In the genomic region with DNA sequence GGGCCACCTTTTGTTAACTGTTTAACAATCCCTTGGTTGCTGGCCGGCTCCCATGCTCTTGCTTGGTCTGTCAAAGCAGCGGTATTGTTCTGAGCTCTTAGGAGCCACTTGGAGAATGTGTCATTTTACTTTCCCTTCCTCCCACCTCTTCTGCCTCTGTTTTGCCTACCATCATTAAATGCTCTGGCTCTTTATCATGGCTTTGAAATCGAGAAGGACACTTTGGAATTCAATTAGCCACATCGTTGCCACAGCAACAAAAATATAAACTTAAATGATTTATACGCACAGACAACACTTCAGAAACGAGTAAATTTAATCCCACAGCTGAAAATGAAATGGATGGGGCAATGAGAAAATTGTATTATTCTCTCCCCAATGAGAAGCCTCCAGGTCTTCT, we compare ENCODE assay signal across 25 cellular contexts.
"Had no signal": no experiment of that assay in that cellular context is flagged by ENCODE, and none has a peak within 500 bp of the region (broad histone marks: within the 10 kb centered on the region; RNA-seq: fewer than 3 reads in every experiment).

No MANE protein-coding gene starts in this region.

- H3K9ac ChIP-seq: KMS-11 had no signal

- ATAC-seq: activated T-cell treated with anti-CD3 and anti-CD28 coated beads, Interleukin-2, amount 50 U/mL, for 4 hours; activated T-helper 17 cell treated with anti-CD3 and anti-CD28 coated beads, Interleukin-2, amount 50 U/mL, for 72 hours; T-cell had no signal

- H3K4me2 ChIP-seq: KMS-11 had no signal

- H3K9me3 ChIP-seq: MG63 had no signal

- H3K27me3 ChIP-seq: brain microvascular endothelial cell, cardiac muscle cell, MG63 had no signal

- H3K36me3 ChIP-seq: brain microvascular endothelial cell, cardiac muscle cell, MG63 had no signal

- DNase-seq: activated CD4-positive, alpha-beta memory T cell treated with anti-CD3 and anti-CD28 coated beads for 36 hours; activated CD4-positive, alpha-beta T cell treated with anti-CD3 and anti-CD28 coated beads, Interleukin-2, amount 10 ng/mL, durations not matched to agents 7 days and 5 days; activated CD4-positive, CD25-positive, alpha-beta regulatory T cell; activated CD8-positive, alpha-beta memory T cell treated with anti-CD3 and anti-CD28 coated beads for 24 hours; activated gamma-delta T cell; activated naive CD4-positive, alpha-beta T cell treated with anti-CD3 and anti-CD28 coated beads for 36 hours; activated T-cell treated with anti-CD3 and anti-CD28 coated beads, Interleukin-2, amount 50 U/mL, for 4 hours; amygdala; brain microvascular endothelial cell; MG63; MV-4-11; NCI-H1092 treated with DMSO at 0.1 percent for 48 hours; NCI-H1436 treated with DMSO at 0.1 percent for 48 hours; NCI-H1930; NCI-H226; NCI-H524 treated with DMSO at 0.1 percent for 48 hours; NCI-H748 treated with DMSO at 0.1 percent for 48 hours; SIG-M5; T-cell; T-helper 2 cell had no signal

- H3K4me3 ChIP-seq: cardiac muscle cell, MG63, SK-N-MC had no signal

- H3K27ac ChIP-seq: brain microvascular endothelial cell, cardiac muscle cell, KMS-11, SK-N-MC, VCaP had no signal
